Comparison of ENCODE assay signal across 23 cellular contexts in the genomic region with DNA sequence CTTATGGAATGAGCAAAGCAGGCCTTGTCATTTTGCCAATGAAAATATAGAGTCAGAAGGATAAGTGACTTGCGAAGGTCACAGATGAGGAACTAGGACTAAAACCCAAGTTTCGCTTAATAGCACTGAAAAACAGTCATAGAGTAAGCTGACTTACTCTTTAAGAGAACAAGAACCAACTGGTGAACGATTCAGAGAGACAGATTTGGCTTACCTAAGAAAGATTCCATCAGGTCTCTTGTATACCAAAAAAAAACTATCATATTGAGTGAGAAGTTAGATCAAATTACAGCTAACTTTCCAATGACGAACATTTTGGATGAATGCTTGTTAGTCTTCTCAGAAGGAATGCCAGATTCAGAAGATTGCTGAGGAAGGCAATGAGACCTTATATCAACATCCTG.
DNase-seq lines count a peak whose midpoint lies in the region; ATAC-seq, FAIRE-seq and TF ChIP-seq lines count a peak whose summit lies in the region.
"Had no signal": no experiment of that assay in that cellular context is flagged by ENCODE, and none has a peak within 500 bp of the region (broad histone marks: within the 10 kb centered on the region; RNA-seq: fewer than 3 reads in every experiment).

No MANE protein-coding gene starts in this region.

- no peaks in the 10 kb centered on the region for H3K27me3 ChIP-seq in parathyroid adenoma (ENCODE audit: control insufficient read depth, insufficient read depth, low read length)
- H3K27me3 ChIP-seq in CD8-positive, alpha-beta memory T cell (ENCODE audit: insufficient read depth, low read length, poor library complexity, severe bottlenecking) = no peaks in the 10 kb centered on the region
- H3K27me3 ChIP-seq: MG63, vagina had no signal

- FAIRE-seq in frontal cortex (lab: Jason Lieb, UNC) = no peak
- FAIRE-seq: endothelial cell of umbilical vein had no signal

- H3K27me3 Mint-ChIP-seq in chondrocyte (ENCODE audit: low read depth) = no peaks in the 10 kb centered on the region
- H3K27me3 Mint-ChIP-seq in CD8-positive, alpha-beta memory T cell = peaks cover 16 to 64% of the 10 kb centered on the region in 2 donors

- H2AFZ ChIP-seq in parathyroid adenoma = peak overlapping the region; percentile 1

- H3K4me2 ChIP-seq in parathyroid adenoma (ENCODE audit: low read length) = no peak overlapping the region

- no peaks in the 10 kb centered on the region for H3K36me3 Mint-ChIP-seq in chondrocyte (ENCODE audit: low read depth)
- peaks cover 0 to 3% (median 0%) of the 10 kb centered on the region in 3 donors for H3K36me3 Mint-ChIP-seq in CD8-positive, alpha-beta memory T cell
- H3K36me3 Mint-ChIP-seq: memory B cell had no signal

- no peaks in the 10 kb centered on the region for H3K9me3 Mint-ChIP-seq in chondrocyte (ENCODE audit: low read depth)
- H3K9me3 Mint-ChIP-seq in CD8-positive, alpha-beta memory T cell = no peaks in the 10 kb centered on the region
- H3K9me3 Mint-ChIP-seq: activated T-helper 2 cell treated with anti-CD3 and anti-CD28 coated beads, Interferon-gamma antibody, Interleukin-2, Interleukin-4, amounts not matched to agents 10 μg/mL and 5 μg/mL and 100 μg/mL, durations not matched to agents 14 hours and 24 hours and 36 hours; memory B cell had no signal

- POLR2A ChIA-PET in CD8-positive, alpha-beta memory T cell (lab: Charles Lee) = no interaction called here

- peak; percentile 70 for DNase-seq in MV-4-11 (lab: John Stamatoyannopoulos, UW)
- DNase-seq in chondrocyte (ENCODE audit: low spot score) = no peak
- DNase-seq in Ammon's horn (ENCODE audit: low spot score) = no peak
- DNase-seq in activated T-cell treated with anti-CD3 and anti-CD28 coated beads for 4 hours = no peak
- no peak for DNase-seq in CD8-positive, alpha-beta memory T cell
- no peak for DNase-seq in frontal cortex (ENCODE audit: low spot score in 2 of 2)
- DNase-seq: ACHN; activated CD4-positive, alpha-beta T cell treated with anti-CD3 and anti-CD28 coated beads, Interleukin-2, amount 10 ng/mL, durations not matched to agents 24 days and 14 days; dermis blood vessel endothelial cell; GF-D8; H7; MG63; NCI-H1694; NCI-H82; right cardiac atrium; T-helper 1 cell had no signal

- H3K4me1 ChIP-seq in parathyroid adenoma = no peaks in the 10 kb centered on the region
- no peaks in the 10 kb centered on the region for H3K4me1 ChIP-seq in CD8-positive, alpha-beta memory T cell (ENCODE audit: insufficient read depth, low read length)
- H3K4me1 ChIP-seq: breast epithelium, vagina had no signal

- H3K79me2 ChIP-seq in parathyroid adenoma = no peaks in the 10 kb centered on the region

- H3K27ac Mint-ChIP-seq in chondrocyte (ENCODE audit: unreplicated experiment) = peak overlapping the region; percentile 39
- no peak overlapping the region for H3K27ac Mint-ChIP-seq in CD8-positive, alpha-beta memory T cell
- H3K27ac Mint-ChIP-seq: activated CD4-positive, alpha-beta T cell treated with anti-CD3 and anti-CD28 coated beads, Interleukin-2, amount 10 ng/mL, durations not matched to agents 24 days and 14 days; activated T-helper 2 cell treated with anti-CD3 and anti-CD28 coated beads, Interferon-gamma antibody, Interleukin-2, Interleukin-4, amounts not matched to agents 10 μg/mL and 5 μg/mL and 100 μg/mL, durations not matched to agents 14 hours and 24 hours and 36 hours; memory B cell had no signal

- no peak overlapping the region for H3K9ac ChIP-seq in parathyroid adenoma

- H3K27ac ChIP-seq in parathyroid adenoma = no peak overlapping the region
- no peak overlapping the region for H3K27ac ChIP-seq in CD8-positive, alpha-beta memory T cell (ENCODE audit: low read depth, low read length)
- H3K27ac ChIP-seq: breast epithelium, vagina had no signal

- peak; percentile 49 for ATAC-seq in GM18502 (IDR thresholded peaks at IDR 0.05; ENCODE audit: poor library complexity, unreplicated experiment)
- ATAC-seq: right cardiac atrium had no signal

- no peak overlapping the region for H3K4me3 Mint-ChIP-seq in chondrocyte (ENCODE audit: unreplicated experiment)
- H3K4me3 Mint-ChIP-seq in CD8-positive, alpha-beta memory T cell = no peak overlapping the region
- H3K4me3 Mint-ChIP-seq: activated CD4-positive, alpha-beta T cell treated with anti-CD3 and anti-CD28 coated beads, Interleukin-2, amount 10 ng/mL, durations not matched to agents 24 days and 14 days; memory B cell had no signal

- TF ChIP-seq CTCF in chondrocyte (IDR thresholded peaks at IDR 0.05) = no peak
- no peak for TF ChIP-seq CTCF in parathyroid adenoma (IDR thresholded peaks at IDR 0.05)

- H3K4me1 Mint-ChIP-seq in chondrocyte (ENCODE audit: low read depth) = peaks cover 24% of the 10 kb centered on the region
- H3K4me1 Mint-ChIP-seq in CD8-positive, alpha-beta memory T cell = no peaks in the 10 kb centered on the region
- H3K4me1 Mint-ChIP-seq: activated CD4-positive, alpha-beta T cell treated with anti-CD3 and anti-CD28 coated beads, Interleukin-2, amount 10 ng/mL, durations not matched to agents 24 days and 14 days; memory B cell had no signal

- H3K4me3 ChIP-seq in parathyroid adenoma (ENCODE audit: low read depth, low read length) = no peak overlapping the region
- no peak overlapping the region for H3K4me3 ChIP-seq in CD8-positive, alpha-beta memory T cell (ENCODE audit: low read length)
- H3K4me3 ChIP-seq: breast epithelium, MG63, vagina had no signal

- CTCF ChIA-PET in CD8-positive, alpha-beta memory T cell (lab: Charles Lee) = no interaction called here

- no peaks in the 10 kb centered on the region for H3K9me3 ChIP-seq in parathyroid adenoma (ENCODE audit: control insufficient read depth, low read length)
- no peaks in the 10 kb centered on the region for H3K9me3 ChIP-seq in CD8-positive, alpha-beta memory T cell (ENCODE audit: low read length)
- H3K9me3 ChIP-seq: breast epithelium, MG63, vagina had no signal

- H3K36me3 ChIP-seq in parathyroid adenoma (ENCODE audit: control insufficient read depth, insufficient read depth, low read length) = no peaks in the 10 kb centered on the region
- H3K36me3 ChIP-seq in CD8-positive, alpha-beta memory T cell (ENCODE audit: insufficient read depth, low read length) = no peaks in the 10 kb centered on the region
- H3K36me3 ChIP-seq: breast epithelium, MG63, vagina had no signal
